ENCODE assay signal across 8 cellular contexts in the genomic region with DNA sequence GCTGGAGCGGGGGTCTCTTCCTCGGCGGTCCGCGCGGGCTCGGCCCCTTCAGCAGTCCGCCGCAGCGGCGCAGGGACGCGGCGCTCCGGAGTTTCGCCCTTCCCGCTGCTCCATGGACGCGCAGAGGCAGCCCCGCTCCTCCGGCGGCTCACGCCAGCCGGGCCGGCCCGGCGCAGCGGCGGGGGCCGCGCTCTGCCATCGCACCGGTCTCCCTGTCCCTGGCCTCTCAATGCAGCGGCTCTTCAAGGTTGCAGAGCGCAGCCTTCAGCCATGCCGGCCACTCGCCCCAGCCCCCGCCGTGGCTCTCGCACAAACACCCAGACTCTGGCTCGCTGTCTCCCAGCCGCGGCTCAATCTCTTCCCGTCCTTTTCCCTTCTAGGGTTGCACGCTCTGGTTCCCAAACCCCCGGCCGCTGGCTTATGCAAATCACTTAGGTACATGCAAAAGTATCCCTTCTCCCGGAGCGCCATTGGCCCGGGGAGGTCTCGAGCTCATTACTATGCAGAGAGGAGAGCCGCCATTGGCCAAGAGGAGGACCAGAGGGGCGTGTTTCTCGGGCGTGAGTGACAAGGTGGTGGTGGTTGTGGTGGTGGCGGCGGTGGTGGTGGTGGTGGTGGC. TPM values are rescaled to one million over a fixed set of nuclear protein-coding genes. Genes with fewer than 3 reads are reported as not detected.
A peak's percentile ranks its signal among the peaks of the same experiment; 100 is the strongest.
DNase-seq lines count a peak whose midpoint lies in the region; FAIRE-seq and TF ChIP-seq lines count a peak whose summit lies in the region.

A gene with protein sequence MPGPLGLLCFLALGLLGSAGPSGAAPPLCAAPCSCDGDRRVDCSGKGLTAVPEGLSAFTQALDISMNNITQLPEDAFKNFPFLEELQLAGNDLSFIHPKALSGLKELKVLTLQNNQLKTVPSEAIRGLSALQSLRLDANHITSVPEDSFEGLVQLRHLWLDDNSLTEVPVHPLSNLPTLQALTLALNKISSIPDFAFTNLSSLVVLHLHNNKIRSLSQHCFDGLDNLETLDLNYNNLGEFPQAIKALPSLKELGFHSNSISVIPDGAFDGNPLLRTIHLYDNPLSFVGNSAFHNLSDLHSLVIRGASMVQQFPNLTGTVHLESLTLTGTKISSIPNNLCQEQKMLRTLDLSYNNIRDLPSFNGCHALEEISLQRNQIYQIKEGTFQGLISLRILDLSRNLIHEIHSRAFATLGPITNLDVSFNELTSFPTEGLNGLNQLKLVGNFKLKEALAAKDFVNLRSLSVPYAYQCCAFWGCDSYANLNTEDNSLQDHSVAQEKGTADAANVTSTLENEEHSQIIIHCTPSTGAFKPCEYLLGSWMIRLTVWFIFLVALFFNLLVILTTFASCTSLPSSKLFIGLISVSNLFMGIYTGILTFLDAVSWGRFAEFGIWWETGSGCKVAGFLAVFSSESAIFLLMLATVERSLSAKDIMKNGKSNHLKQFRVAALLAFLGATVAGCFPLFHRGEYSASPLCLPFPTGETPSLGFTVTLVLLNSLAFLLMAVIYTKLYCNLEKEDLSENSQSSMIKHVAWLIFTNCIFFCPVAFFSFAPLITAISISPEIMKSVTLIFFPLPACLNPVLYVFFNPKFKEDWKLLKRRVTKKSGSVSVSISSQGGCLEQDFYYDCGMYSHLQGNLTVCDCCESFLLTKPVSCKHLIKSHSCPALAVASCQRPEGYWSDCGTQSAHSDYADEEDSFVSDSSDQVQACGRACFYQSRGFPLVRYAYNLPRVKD (minus strand): TSS at position 393 of the 619 bp plus-strand sequence. CDS start 488 bp downstream, outside the sequence.

- H3K27ac Mint-ChIP-seq in neural crest cell (ENCODE audit: unreplicated experiment), result peak within 1 kb of the TSS; percentile 24

- no peak for FAIRE-seq in H54 (lab: Jason Lieb, UNC)

- H3K4me1 Mint-ChIP-seq in neural crest cell, result peaks cover 42% of the 10 kb centered on the region

- no peaks in the 10 kb centered on the region for H3K79me2 ChIP-seq in MM.1S (ENCODE audit: low read length)

- H3K9ac ChIP-seq in MM.1S (ENCODE audit: low read length) (peak within 1 kb of the TSS; percentile 23; the same call in 1 of the 2 replicates), stomach smooth muscle (ENCODE audit: low read length in 2 of 2) (peak within 1 kb of the TSS; percentile 75 to 76)

- H3K27ac ChIP-seq in MM.1S (ENCODE audit: low read length) (no peak within 1 kb of the TSS), stomach smooth muscle (ENCODE audit: low read length) (peak within 1 kb of the TSS; percentile 81)

- no peaks in the 10 kb centered on the region for H3F3A ChIP-seq in MM.1S (ENCODE audit: insufficient read depth, low read length)

- DNase-seq in DMS79 (lab: John Stamatoyannopoulos, UW) (peak; percentile 93), H54 (ENCODE audit: insufficient read length, low spot score) (peak; percentile 81), MM.1S (peak; percentile 82), SIG-M5 treated with dmso at 0.1 percent for 504 hours (lab: John Stamatoyannopoulos, UW; ENCODE audit: unreplicated experiment) (peak; percentile 87), foreskin melanocyte (peak; percentile 88), neural crest cell (ENCODE audit: low read depth, low spot score) (peak; percentile 82)
- peak; percentile 73 for DNase-seq in activated naive CD4-positive, alpha-beta T cell treated with Interleukin-2 at 50 U/mL for 16 hours

- peak within 1 kb of the TSS; percentile 64 for H3K4me3 ChIP-seq in MM.1S (ENCODE audit: low read length)
- peak within 1 kb of the TSS; percentile 91 to 97 for H3K4me3 ChIP-seq in stomach smooth muscle (ENCODE audit: low read length in 2 of 2)

- peaks cover 6% of the 10 kb centered on the region for H3K27me3 Mint-ChIP-seq in neural crest cell (ENCODE audit: low read depth)

- H3K4me1 ChIP-seq in MM.1S (ENCODE audit: low read length) (no peaks in the 10 kb centered on the region), stomach smooth muscle (ENCODE audit: control insufficient read depth, insufficient read depth, low read length) (peaks cover 5% of the 10 kb centered on the region)

- peaks cover 3% of the 10 kb centered on the region for H3K36me3 Mint-ChIP-seq in neural crest cell (ENCODE audit: low read depth)

- no peaks in the 10 kb centered on the region for H3K36me3 ChIP-seq in MM.1S (replicated peaks; ENCODE audit: insufficient read depth, low read length)
- no peaks in the 10 kb centered on the region for H3K36me3 ChIP-seq in stomach smooth muscle (ENCODE audit: control insufficient read depth in 2 of 2, insufficient read depth in 2 of 2, low read length in 2 of 2)

- TF ChIP-seq CTCF in MM.1S (IDR thresholded peaks at IDR 0.05; ENCODE audit: low read length) (no peak), neural crest cell (conservative IDR thresholded peaks at IDR 0.05) (no peak)

- peak within 1 kb of the TSS; percentile 63 for H2AFZ ChIP-seq in MM.1S (ENCODE audit: low read length)

- peak within 1 kb of the TSS; percentile 96 for H3K4me3 Mint-ChIP-seq in neural crest cell

- H3K9me3 ChIP-seq in MM.1S (replicated peaks; ENCODE audit: insufficient read depth, low read length), result no peaks in the 10 kb centered on the region
- H3K9me3 ChIP-seq in stomach smooth muscle (ENCODE audit: control insufficient read depth in 2 of 2, low read length in 2 of 2), result no peaks in the 10 kb centered on the region

- no peaks in the 10 kb centered on the region for H3K9me2 ChIP-seq in MM.1S (replicated peaks; ENCODE audit: insufficient read depth, low read length)

- TF ChIP-seq POLR2A in H54 (IDR thresholded peaks at IDR 0.05; ENCODE audit: low read depth, low read length), result peak; percentile 72

- no peaks in the 10 kb centered on the region for H4K20me1 ChIP-seq in MM.1S (ENCODE audit: insufficient read depth, low read length)

- H3K4me2 ChIP-seq in MM.1S (ENCODE audit: low read depth, low read length), result peak within 1 kb of the TSS; percentile 87

- H3K9me3 Mint-ChIP-seq in neural crest cell, result no peaks in the 10 kb centered on the region

- H3K27me3 ChIP-seq in MM.1S (replicated peaks; ENCODE audit: insufficient read depth, low read length) (no peaks in the 10 kb centered on the region), stomach smooth muscle (ENCODE audit: control insufficient read depth in 1 of 2, insufficient read depth in 2 of 2, low read length in 2 of 2) (no peaks in the 10 kb centered on the region)

RNA-seq across cellular contexts. Expression of the gene that starts here (rescaled TPM):
- total RNA-seq in neural crest cell, result 45.3 and 51.5 TPM in 2 replicates
